ENCODE assay signal across 8 cellular contexts in the genomic region with DNA sequence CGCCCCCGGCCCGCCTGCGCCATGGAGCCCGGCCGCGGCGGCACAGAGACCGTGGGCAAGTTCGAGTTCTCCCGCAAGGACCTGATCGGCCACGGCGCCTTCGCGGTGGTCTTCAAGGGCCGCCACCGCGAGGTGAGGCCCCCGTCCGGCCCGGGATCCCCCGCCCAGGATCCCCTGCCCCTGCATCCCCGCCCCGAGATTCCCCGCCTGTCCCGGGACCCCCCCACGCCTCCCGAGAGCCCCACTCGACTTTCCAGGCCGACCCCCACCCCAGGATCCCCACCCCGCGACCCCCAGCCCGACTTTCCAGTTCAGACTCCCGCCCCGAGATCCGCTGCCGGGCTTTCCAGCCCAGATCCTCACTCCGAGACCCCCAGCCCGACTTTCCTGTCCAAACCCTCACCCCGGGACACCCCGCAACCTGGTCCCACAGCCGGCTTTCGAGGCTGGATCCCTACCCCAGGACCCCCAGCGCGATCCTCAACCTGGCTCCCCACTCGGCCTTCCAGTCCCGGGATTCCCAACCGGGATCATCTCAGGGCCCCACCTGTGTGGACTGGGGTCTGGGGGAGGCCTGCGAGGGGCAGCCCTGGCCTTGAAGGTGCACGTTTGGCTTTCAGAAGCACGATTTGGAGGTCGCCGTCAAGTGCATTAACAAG. TPM values are rescaled to one million over a fixed set of nuclear protein-coding genes. Genes with fewer than 3 reads are reported as not detected.
A peak's percentile ranks its signal among the peaks of the same experiment; 100 is the strongest.
DNase-seq lines count a peak whose midpoint lies in the region; ATAC-seq lines count a peak whose summit lies in the region.

No MANE protein-coding gene starts in this region.

- DNase-seq in CD4-positive, CD25-positive, alpha-beta regulatory T cell, result peak in 1 of 3 donors; percentile 26
- DNase-seq in right cardiac atrium (peak; percentile 31 to 73 (median 65)), NCI-H774 (lab: John Stamatoyannopoulos, UW) (no peak)
- no peak for DNase-seq in activated effector memory CD4-positive, alpha-beta T cell treated with anti-CD3 and anti-CD28 coated beads, Interleukin-2, amount 50 U/mL, for 16 hours

- H3K4me3 ChIP-seq in CD4-positive, CD25-positive, alpha-beta regulatory T cell (ENCODE audit: low read depth, low read length), result peak overlapping the region; percentile 37
- H3K4me3 ChIP-seq in right cardiac atrium (ENCODE audit: low read length) (peak overlapping the region; percentile 99), skin epidermis (peak overlapping the region; percentile 57 to 75 (median 62))

- H3K4me1 ChIP-seq in CD4-positive, CD25-positive, alpha-beta regulatory T cell (ENCODE audit: control insufficient read depth, insufficient read depth, low read length, poor library complexity, severe bottlenecking), result peaks cover 18% of the 10 kb centered on the region
- peaks cover 3% of the 10 kb centered on the region for H3K4me1 ChIP-seq in right cardiac atrium (ENCODE audit: control insufficient read depth, insufficient read depth, low read length)

- no peaks in the 10 kb centered on the region for H3K9me3 ChIP-seq in CD4-positive, CD25-positive, alpha-beta regulatory T cell (ENCODE audit: control insufficient read depth in 2 of 2, low read length in 2 of 2)
- no peaks in the 10 kb centered on the region for H3K9me3 ChIP-seq in right cardiac atrium (ENCODE audit: control insufficient read depth, low read length)

- intact Hi-C loops in right cardiac atrium (cut with DNase I), result loop anchor here in 1 of 4 donors (5.0 kb wide), 2 partner anchors 32 to 52 kb away; a partner anchor contains a TSS

- ATAC-seq in CD4-positive, CD25-positive, alpha-beta regulatory T cell (ENCODE audit: low read depth in 2 of 2), result no peak
- ATAC-seq in HG02678 (IDR thresholded peaks at IDR 0.05; ENCODE audit: unreplicated experiment) (peak; percentile 2), right cardiac atrium (no peak), HG03108 (IDR thresholded peaks at IDR 0.05; ENCODE audit: unreplicated experiment) (no peak)

- H3K27ac ChIP-seq in CD4-positive, CD25-positive, alpha-beta regulatory T cell (ENCODE audit: insufficient read depth, low read length, poor library complexity, severe bottlenecking), result peak overlapping the region; percentile 61
- H3K27ac ChIP-seq in right cardiac atrium (ENCODE audit: low read length), result peak overlapping the region; percentile 95
- H3K27ac ChIP-seq in skin epidermis, result peak overlapping the region; percentile 64 to 95 (median 85)

- H3K27me3 Mint-ChIP-seq in CD4-positive, CD25-positive, alpha-beta regulatory T cell, result no peaks in the 10 kb centered on the region
- H3K27me3 Mint-ChIP-seq in activated naive CD4-positive, alpha-beta T cell treated with anti-CD3 and anti-CD28 coated beads, Interleukin-2, amount 50 U/mL, for 24 hours, result no peaks in the 10 kb centered on the region

- H3K4me1 Mint-ChIP-seq in CD4-positive, CD25-positive, alpha-beta regulatory T cell, result peaks cover 0 to 29% (median 5%) of the 10 kb centered on the region in 4 donors
- peaks cover 17% of the 10 kb centered on the region for H3K4me1 Mint-ChIP-seq in activated naive CD4-positive, alpha-beta T cell treated with anti-CD3 and anti-CD28 coated beads, Interleukin-2, amount 50 U/mL, for 24 hours

- H3K36me3 Mint-ChIP-seq in CD4-positive, CD25-positive, alpha-beta regulatory T cell, result peaks cover 2% of the 10 kb centered on the region
- H3K36me3 Mint-ChIP-seq in activated naive CD4-positive, alpha-beta T cell treated with anti-CD3 and anti-CD28 coated beads, Interleukin-2, amount 50 U/mL, for 24 hours, result no peaks in the 10 kb centered on the region

- no peaks in the 10 kb centered on the region for H3K27me3 ChIP-seq in CD4-positive, CD25-positive, alpha-beta regulatory T cell (ENCODE audit: control insufficient read depth, insufficient read depth, low read length)
- no peaks in the 10 kb centered on the region for H3K27me3 ChIP-seq in right cardiac atrium (ENCODE audit: control insufficient read depth, insufficient read depth)

- no peaks in the 10 kb centered on the region for H3K9me3 Mint-ChIP-seq in CD4-positive, CD25-positive, alpha-beta regulatory T cell
- no peaks in the 10 kb centered on the region for H3K9me3 Mint-ChIP-seq in activated naive CD4-positive, alpha-beta T cell treated with anti-CD3 and anti-CD28 coated beads, Interleukin-2, amount 50 U/mL, for 24 hours

- 2% methylated on average over 54 of the region's 54 CpGs for WGBS in right cardiac atrium

- no peaks in the 10 kb centered on the region for H3K36me3 ChIP-seq in CD4-positive, CD25-positive, alpha-beta regulatory T cell (ENCODE audit: control insufficient read depth, insufficient read depth, low read length)

- peak overlapping the region; percentile 88 to 94 (median 93) for H3K4me3 Mint-ChIP-seq in CD4-positive, CD25-positive, alpha-beta regulatory T cell
- peak overlapping the region; percentile 86 for H3K4me3 Mint-ChIP-seq in activated naive CD4-positive, alpha-beta T cell treated with anti-CD3 and anti-CD28 coated beads, Interleukin-2, amount 50 U/mL, for 24 hours

- H3K27ac Mint-ChIP-seq in CD4-positive, CD25-positive, alpha-beta regulatory T cell, result peak overlapping the region in 2 of 3 donors; percentile 81 to 93
- H3K27ac Mint-ChIP-seq in activated naive CD4-positive, alpha-beta T cell treated with anti-CD3 and anti-CD28 coated beads, Interleukin-2, amount 50 U/mL, for 24 hours, result peak overlapping the region; percentile 47

RNA-seq across cellular contexts. Expression of a gene that starts 0.7 kb away (rescaled TPM):
- total RNA-seq in CD4-positive, CD25-positive, alpha-beta regulatory T cell, result 90.0 TPM
- under 1 TPM; 0.20 to 0.48 (median 0.46) TPM for polyA plus RNA-seq in CD4-positive, CD25-positive, alpha-beta regulatory T cell
- total RNA-seq in right cardiac atrium, result 10 to 100 TPM; 33.4 to 51.3 (median 48.0) TPM
- 29.4 TPM for polyA plus RNA-seq in right cardiac atrium

RNA-seq across cellular contexts. Expression of a gene that starts 34.0 kb away (rescaled TPM):
- total RNA-seq in CD4-positive, CD25-positive, alpha-beta regulatory T cell, result 26.0 TPM
- polyA plus RNA-seq in CD4-positive, CD25-positive, alpha-beta regulatory T cell, result 10 to 100 TPM; 14.0 to 18.6 (median 17.3) TPM
- total RNA-seq in right cardiac atrium, result 10 to 100 TPM in 1 of 4 donors, 1 to 10 TPM in 3; 7.2 to 13.7 (median 7.9) TPM
- 7.2 TPM for polyA plus RNA-seq in right cardiac atrium

RNA-seq across cellular contexts. Expression of a gene that starts 54.6 kb away (rescaled TPM):
- 77.9 TPM for total RNA-seq in CD4-positive, CD25-positive, alpha-beta regulatory T cell
- 1 to 10 TPM; 1.2 to 2.1 (median 1.6) TPM for polyA plus RNA-seq in CD4-positive, CD25-positive, alpha-beta regulatory T cell
- total RNA-seq in right cardiac atrium, result 10 to 100 TPM; 15.5 to 21.6 (median 18.1) TPM
- 10.1 TPM for polyA plus RNA-seq in right cardiac atrium

Comparison
In these comparisons a context has a peak if more than half of its experiments do, and no peak if none do; other contexts are left out.
1. DNase-seq: peak in right cardiac atrium (3 of 3); none in activated effector memory CD4-positive, alpha-beta T cell treated with anti-CD3 and anti-CD28 coated beads, Interleukin-2, amount 50 U/mL, for 16 hours (single experiment) and NCI-H774 (single experiment).
2. H3K4me3 ChIP-seq: peak in every context shown above with its lines; median percentile 99 in right cardiac atrium; 62 in skin epidermis; 37 in CD4-positive, CD25-positive, alpha-beta regulatory T cell.
3. Peak in every context shown above with its lines, with median percentiles within 50 percentile points of each other: H3K27ac ChIP-seq.